In genomic region chr19:41269055-41269454, GRCh38 we compare ENCODE assay signal across 21 cellular contexts.
"Had no signal": no experiment of that assay in that cellular context is flagged by ENCODE, and none has a peak within 500 bp of the region (broad histone marks: within the 10 kb centered on the region; RNA-seq: fewer than 3 reads in every experiment).

No MANE protein-coding gene starts in this region.

- H3K4me3 ChIP-seq: MG63, SJSA1, SK-N-MC had no signal

- H3K9me3 Mint-ChIP-seq: IgD-negative memory B cell had no signal

- DNase-seq: KBM-7, MG63, NCI-H1092 treated with DMSO at 0.1 percent for 48 hours, NCI-H1436, NCI-H187, NCI-H2029, NCI-H2081 treated with DMSO at 0.1 percent for 48 hours, NCI-H2171, NCI-H226, NCI-H446, NCI-H510A, NCI-H524 treated with DMSO at 0.1 percent for 48 hours, NCI-H69, NCI-H774, Right ventricle myocardium superior, RPMI8226, SIG-M5 had no signal

- H3K27ac ChIP-seq: SJSA1, SK-N-MC had no signal

- FAIRE-seq: RCC 7860 had no signal

- H3K27me3 Mint-ChIP-seq: IgD-negative memory B cell had no signal

- H3K9me3 ChIP-seq: MG63, SJSA1 had no signal

- H3K27me3 ChIP-seq: MG63, SJSA1 had no signal
